Comparison of ENCODE assay signal across 8 cellular contexts in the genomic region with DNA sequence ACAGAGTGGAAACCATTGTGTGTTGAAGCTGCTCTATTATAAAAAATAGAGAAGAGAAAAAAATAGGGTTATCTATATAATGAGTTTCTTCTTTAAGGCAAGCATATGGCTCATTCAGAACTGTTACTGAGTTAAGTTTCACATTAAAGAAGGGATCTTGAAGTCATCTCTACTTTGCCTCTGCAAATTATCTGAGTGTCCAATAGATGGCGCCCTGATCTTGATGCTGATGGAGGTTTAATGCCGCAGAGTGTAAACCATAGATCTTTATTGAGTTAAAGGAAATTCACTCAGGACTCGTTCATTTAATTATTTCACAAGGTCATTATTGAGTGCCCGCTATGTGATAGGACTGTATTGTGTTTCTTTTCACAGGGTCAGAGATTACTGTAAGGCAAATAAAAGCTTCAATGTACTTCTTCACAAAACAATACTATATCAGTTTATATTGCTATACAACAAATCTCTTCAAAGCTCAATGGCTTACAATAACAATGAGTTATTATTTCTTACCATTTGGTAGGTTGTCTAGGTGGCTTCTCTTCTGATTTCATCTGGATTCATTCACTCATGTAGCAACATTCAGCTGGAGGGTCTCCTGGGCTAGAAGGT.
DNase-seq lines count a peak whose midpoint lies in the region; ATAC-seq and TF ChIP-seq lines count a peak whose summit lies in the region.

No MANE protein-coding gene starts in this region.

- no peak overlapping the region for H3K27ac Mint-ChIP-seq in CD4-positive, alpha-beta T cell

- TF ChIP-seq RAD21 in neural cell (conservative IDR thresholded peaks at IDR 0.05) = peak; percentile 77

- no peak overlapping the region for H2AFZ ChIP-seq in neural cell (ENCODE audit: low read depth, low read length)

- intact Hi-C loops in dorsolateral prefrontal cortex (cut with DNase I) = no loop called here
- intact Hi-C loops in CD4-positive, alpha-beta T cell (cut with DNase I, micrococcal nuclease) = no loop called here

- H3K36me3 ChIP-seq in HAP-1 (replicated peaks) (no peaks in the 10 kb centered on the region), neural cell (ENCODE audit: insufficient read depth, low read length) (no peaks in the 10 kb centered on the region)

- H3K4me3 ChIP-seq in HAP-1 = no peak overlapping the region
- no peak overlapping the region for H3K4me3 ChIP-seq in dorsolateral prefrontal cortex
- no peak overlapping the region for H3K4me3 ChIP-seq in neural cell (ENCODE audit: low read length)

- H3K4me2 ChIP-seq in neural cell (ENCODE audit: low read length) = no peak overlapping the region

- H3K27me3 Mint-ChIP-seq in CD4-positive, alpha-beta T cell = peaks cover 4% of the 10 kb centered on the region

- H3K4me3 Mint-ChIP-seq in CD4-positive, alpha-beta T cell = no peak overlapping the region

- TF ChIP-seq CTCF in dorsolateral prefrontal cortex (IDR thresholded peaks at IDR 0.05 in 54 of 56, conservative IDR thresholded peaks at IDR 0.05 in 2 of 56; ENCODE audit: low read depth in 1 of 56, partially characterized antibody in 56 of 56) (peak in 55 of 56 donors; percentile 24 to 73 (median 59)), neural cell (IDR thresholded peaks at IDR 0.05; ENCODE audit: poor library complexity, severe bottlenecking) (peak; percentile 74)
- no peak for TF ChIP-seq CTCF in CD4-positive, alpha-beta T cell (IDR thresholded peaks at IDR 0.05)

- no peaks in the 10 kb centered on the region for H3K4me1 Mint-ChIP-seq in CD4-positive, alpha-beta T cell (ENCODE audit: low read depth)

- no peaks in the 10 kb centered on the region for H3K79me2 ChIP-seq in neural cell (replicated peaks; ENCODE audit: insufficient read depth, low read length)

- CTCF ChIA-PET in CD4-positive, alpha-beta T cell (lab: Charles Lee) = interaction anchor here (1.1 kb wide), 1 partner anchor 15 kb away, joined by 3 read pairs; no protein-coding TSS in a partner anchor

- no peak for ATAC-seq in CD4-positive, alpha-beta T cell (ENCODE audit: poor library complexity)

- in situ Hi-C loops in HAP-1 (cut with MboI; ENCODE audit: low sequenced_read_pairs) = no loop called here

- H3K27me3 ChIP-seq in HAP-1 (ENCODE audit: low read depth) (no peaks in the 10 kb centered on the region; the same call in 1 of the 2 replicates), dorsolateral prefrontal cortex (no peaks in the 10 kb centered on the region), neural cell (ENCODE audit: insufficient read depth, low read depth, low read length) (no peaks in the 10 kb centered on the region)
- H3K27me3 ChIP-seq in CD4-positive, alpha-beta T cell (ENCODE audit: control insufficient read depth, insufficient read depth, low read length) = no peaks in the 10 kb centered on the region

- peaks cover 3% of the 10 kb centered on the region for H3K9me3 Mint-ChIP-seq in CD4-positive, alpha-beta T cell

- DNase-seq in NCI-H1092 treated with DMSO at 0.1 percent for 48 hours (lab: John Stamatoyannopoulos, UW) = peak; percentile 17
- DNase-seq in NCI-H1092 (lab: John Stamatoyannopoulos, UW) = no peak
- peak; percentile 20 to 48 for DNase-seq in HAP-1 (ENCODE audit: low spot score in 2 of 2)
- peak; percentile 36 for DNase-seq in NCI-H460 (ENCODE audit: extremely low read depth, low read depth)
- peak in 1 of 10 donors; percentile 10 for DNase-seq in dorsolateral prefrontal cortex
- no peak for DNase-seq in CD4-positive, alpha-beta T cell
- DNase-seq in stimulated activated CD4-positive, alpha-beta T cell treated with anti-CD3 and anti-CD28 coated beads, Interleukin-1b, Interleukin-23, amount 100 ng/mL, for 48 hours = no peak

- H3K9me2 ChIP-seq in neural cell (ENCODE audit: insufficient read depth, low read length) = no peaks in the 10 kb centered on the region

- H3F3A ChIP-seq in neural cell (ENCODE audit: insufficient read depth, low read length, poor library complexity, severe bottlenecking) = no peaks in the 10 kb centered on the region

- POLR2A ChIA-PET in CD4-positive, alpha-beta T cell (lab: Charles Lee) = no interaction called here

- H3K4me1 ChIP-seq in HAP-1 = no peaks in the 10 kb centered on the region

- H3K36me3 Mint-ChIP-seq in CD4-positive, alpha-beta T cell (ENCODE audit: low read depth) = no peaks in the 10 kb centered on the region

- H3K9me3 ChIP-seq in HAP-1 (no peaks in the 10 kb centered on the region), neural cell (ENCODE audit: low read length) (no peaks in the 10 kb centered on the region)
- H3K9me3 ChIP-seq in CD4-positive, alpha-beta T cell (ENCODE audit: control insufficient read depth, low read length) = no peaks in the 10 kb centered on the region

- TF ChIP-seq EP300 in neural cell (conservative IDR thresholded peaks at IDR 0.05; ENCODE audit: poor library complexity, severe bottlenecking) = no peak

- H3K9ac ChIP-seq in neural cell (ENCODE audit: low read length) = no peak overlapping the region

- no peaks in the 10 kb centered on the region for H4K20me1 ChIP-seq in neural cell (ENCODE audit: insufficient read depth)

- H3K27ac ChIP-seq in dorsolateral prefrontal cortex = no peak overlapping the region
- no peak overlapping the region for H3K27ac ChIP-seq in neural cell (ENCODE audit: low read length)
- no peak overlapping the region for H3K27ac ChIP-seq in CD4-positive, alpha-beta T cell (ENCODE audit: low read depth, low read length)

TF ChIP-seq in neural cell, 6 proteins besides CTCF, POLR2A, EP300 and RAD21:
- TF ChIP-seq TAF1 (IDR thresholded peaks at IDR 0.05; ENCODE audit: low read depth) (no peak), MXI1 (conservative IDR thresholded peaks at IDR 0.05; ENCODE audit: poor library complexity, severe bottlenecking) (no peak), POLR2AphosphoS5 (IDR thresholded peaks at IDR 0.05) (no peak), SMC3 (conservative IDR thresholded peaks at IDR 0.05; ENCODE audit: poor library complexity) (peak; percentile 66), EZH2 (IDR thresholded peaks at IDR 0.05; ENCODE audit: borderline replicate concordance, insufficient read depth, low read length, poor library complexity, severe bottlenecking) (no peak)
- TF ChIP-seq, protein P1, sequence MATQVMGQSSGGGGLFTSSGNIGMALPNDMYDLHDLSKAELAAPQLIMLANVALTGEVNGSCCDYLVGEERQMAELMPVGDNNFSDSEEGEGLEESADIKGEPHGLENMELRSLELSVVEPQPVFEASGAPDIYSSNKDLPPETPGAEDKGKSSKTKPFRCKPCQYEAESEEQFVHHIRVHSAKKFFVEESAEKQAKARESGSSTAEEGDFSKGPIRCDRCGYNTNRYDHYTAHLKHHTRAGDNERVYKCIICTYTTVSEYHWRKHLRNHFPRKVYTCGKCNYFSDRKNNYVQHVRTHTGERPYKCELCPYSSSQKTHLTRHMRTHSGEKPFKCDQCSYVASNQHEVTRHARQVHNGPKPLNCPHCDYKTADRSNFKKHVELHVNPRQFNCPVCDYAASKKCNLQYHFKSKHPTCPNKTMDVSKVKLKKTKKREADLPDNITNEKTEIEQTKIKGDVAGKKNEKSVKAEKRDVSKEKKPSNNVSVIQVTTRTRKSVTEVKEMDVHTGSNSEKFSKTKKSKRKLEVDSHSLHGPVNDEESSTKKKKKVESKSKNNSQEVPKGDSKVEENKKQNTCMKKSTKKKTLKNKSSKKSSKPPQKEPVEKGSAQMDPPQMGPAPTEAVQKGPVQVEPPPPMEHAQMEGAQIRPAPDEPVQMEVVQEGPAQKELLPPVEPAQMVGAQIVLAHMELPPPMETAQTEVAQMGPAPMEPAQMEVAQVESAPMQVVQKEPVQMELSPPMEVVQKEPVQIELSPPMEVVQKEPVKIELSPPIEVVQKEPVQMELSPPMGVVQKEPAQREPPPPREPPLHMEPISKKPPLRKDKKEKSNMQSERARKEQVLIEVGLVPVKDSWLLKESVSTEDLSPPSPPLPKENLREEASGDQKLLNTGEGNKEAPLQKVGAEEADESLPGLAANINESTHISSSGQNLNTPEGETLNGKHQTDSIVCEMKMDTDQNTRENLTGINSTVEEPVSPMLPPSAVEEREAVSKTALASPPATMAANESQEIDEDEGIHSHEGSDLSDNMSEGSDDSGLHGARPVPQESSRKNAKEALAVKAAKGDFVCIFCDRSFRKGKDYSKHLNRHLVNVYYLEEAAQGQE (IDR thresholded peaks at IDR 0.05; ENCODE audit: borderline replicate concordance) = no peak
TF ChIP-seq in neural cell: peak in this region for 1.

Comparison
In these comparisons a context has a peak if more than half of its experiments do, and no peak if none do; other contexts are left out.
1. DNase-seq: peak in NCI-H1092 treated with DMSO at 0.1 percent for 48 hours (single experiment), HAP-1 (2 of 2) and NCI-H460 (single experiment); none in NCI-H1092 (single experiment), CD4-positive, alpha-beta T cell (0 of 10) and stimulated activated CD4-positive, alpha-beta T cell treated with anti-CD3 and anti-CD28 coated beads, Interleukin-1b, Interleukin-23, amount 100 ng/mL, for 48 hours (single experiment).